1 cellular context compared by ENCODE assay signal in genomic region chr16:85621698-85622433, GRCh38.
TF ChIP-seq lines count a peak whose summit lies in the region.

No MANE protein-coding gene starts in this region.

TF ChIP-seq in HepG2, 621 proteins besides CTCF, POLR2A, EP300 and RAD21 (continued from another document and continues in another):
- TF ChIP-seq ZNF567 (CRISPR knock-in tag; IDR thresholded peaks at IDR 0.05; ENCODE audit: borderline replicate concordance), result no peak
- no peak for TF ChIP-seq BHLHE40 (IDR thresholded peaks at IDR 0.05; ENCODE audit: low read length)
- TF ChIP-seq HOMEZ (CRISPR knock-in tag; IDR thresholded peaks at IDR 0.05; ENCODE audit: low read depth), result peak; percentile 57; the same call in 1 of the 2 replicates
- no peak for TF ChIP-seq TCF7L2 (IDR thresholded peaks at IDR 0.05; ENCODE audit: low read depth, low read length)
- no peak for TF ChIP-seq ZNF235 (CRISPR knock-in tag; IDR thresholded peaks at IDR 0.05; ENCODE audit: borderline replicate concordance)
- no peak; the same call in 1 of the 2 replicates for TF ChIP-seq GMEB1 (CRISPR knock-in tag; IDR thresholded peaks at IDR 0.05; ENCODE audit: borderline replicate concordance)
- TF ChIP-seq SNAPC5 (CRISPR knock-in tag; IDR thresholded peaks at IDR 0.05; ENCODE audit: borderline replicate concordance), result 0 out of 2 replicates have a peak, but pooled peaks have one; percentile 6
- no peak; the same call in 1 of the 2 replicates for TF ChIP-seq KDM4B (CRISPR knock-in tag; IDR thresholded peaks at IDR 0.05)
- no peak for TF ChIP-seq NRL (CRISPR knock-in tag; IDR thresholded peaks at IDR 0.05; ENCODE audit: borderline replicate concordance)
- TF ChIP-seq ZNF512 (CRISPR knock-in tag; IDR thresholded peaks at IDR 0.05), result no peak
- TF ChIP-seq ZNF335 (CRISPR knock-in tag; IDR thresholded peaks at IDR 0.05), result 0 out of 2 replicates have a peak, but pooled peaks have one; percentile 31
- TF ChIP-seq E2F5 (CRISPR knock-in tag; conservative IDR thresholded peaks at IDR 0.05), result no peak
- no peak for TF ChIP-seq LCORL (IDR thresholded peaks at IDR 0.05)
- peak; percentile 71 for TF ChIP-seq LCORL (CRISPR knock-in tag; IDR thresholded peaks at IDR 0.05)
- 0 out of 2 replicates have a peak, but pooled peaks have one; percentile 44 for TF ChIP-seq ZBTB46 (CRISPR knock-in tag; IDR thresholded peaks at IDR 0.05; ENCODE audit: borderline replicate concordance)
- TF ChIP-seq CEBPB (IDR thresholded peaks at IDR 0.05; ENCODE audit: borderline replicate concordance, low read depth, low read length), result peak; percentile 33; the same call in 1 of the 2 replicates
- no peak for TF ChIP-seq ZNF616 (CRISPR knock-in tag; IDR thresholded peaks at IDR 0.05; ENCODE audit: low read depth)
- TF ChIP-seq IKZF4 (CRISPR knock-in tag; IDR thresholded peaks at IDR 0.05; ENCODE audit: borderline replicate concordance, low read depth, not compliant biosample characterization), result no peak
- peak; percentile 25; the same call in 1 of the 2 replicates for TF ChIP-seq SNAPC2 (CRISPR knock-in tag; IDR thresholded peaks at IDR 0.05)
- peak; percentile 92 for TF ChIP-seq HNF4G (IDR thresholded peaks at IDR 0.05; ENCODE audit: borderline replicate concordance, low read depth, low read length)
- peak; percentile 77; the same call in 1 of the 2 replicates for TF ChIP-seq HNF4G (CRISPR knock-in tag; IDR thresholded peaks at IDR 0.05; ENCODE audit: borderline replicate concordance, low read depth)
- no peak for TF ChIP-seq ZBTB42 (CRISPR knock-in tag; IDR thresholded peaks at IDR 0.05)
- no peak for TF ChIP-seq PLSCR1 (CRISPR knock-in tag; IDR thresholded peaks at IDR 0.05; ENCODE audit: borderline replicate concordance)
- TF ChIP-seq POLR2AphosphoS5 (IDR thresholded peaks at IDR 0.05; ENCODE audit: low read depth, low read length), result no peak
- TF ChIP-seq GABPB1 (CRISPR knock-in tag; IDR thresholded peaks at IDR 0.05), result peak; percentile 30; the same call in 1 of the 2 replicates
- TF ChIP-seq ZNF20 (CRISPR knock-in tag; IDR thresholded peaks at IDR 0.05), result no peak
- no peak for TF ChIP-seq ZNF564 (CRISPR knock-in tag; IDR thresholded peaks at IDR 0.05)
- no peak for TF ChIP-seq JUN (CRISPR knock-in tag; IDR thresholded peaks at IDR 0.05)
- TF ChIP-seq ZNF101 (CRISPR knock-in tag; IDR thresholded peaks at IDR 0.05; ENCODE audit: borderline replicate concordance, low read depth), result no peak
- TF ChIP-seq ZNF816 (CRISPR knock-in tag; IDR thresholded peaks at IDR 0.05; ENCODE audit: borderline replicate concordance), result no peak
- TF ChIP-seq ZNF331 (CRISPR knock-in tag; IDR thresholded peaks at IDR 0.05), result peak; percentile 79
- TF ChIP-seq ZNF609 (CRISPR knock-in tag; IDR thresholded peaks at IDR 0.05; ENCODE audit: borderline replicate concordance), result 0 out of 2 replicates have a peak, but pooled peaks have one; percentile 45
- TF ChIP-seq YEATS4 (CRISPR knock-in tag; IDR thresholded peaks at IDR 0.05; ENCODE audit: borderline replicate concordance), result no peak; the same call in 1 of the 2 replicates
- 0 out of 2 replicates have a peak, but pooled peaks have one; percentile 11 for TF ChIP-seq ZNF333 (CRISPR knock-in tag; IDR thresholded peaks at IDR 0.05; ENCODE audit: borderline replicate concordance)
- TF ChIP-seq CSRNP1 (CRISPR knock-in tag; IDR thresholded peaks at IDR 0.05), result 0 out of 2 replicates have a peak, but pooled peaks have one; percentile 31
- no peak for TF ChIP-seq ZNF3 (CRISPR knock-in tag; IDR thresholded peaks at IDR 0.05)
- no peak for TF ChIP-seq ZNF414 (CRISPR knock-in tag; IDR thresholded peaks at IDR 0.05)
- TF ChIP-seq RFX5 (IDR thresholded peaks at IDR 0.05; ENCODE audit: low read depth, low read length), result no peak
- TF ChIP-seq SAP130 (CRISPR knock-in tag; IDR thresholded peaks at IDR 0.05; ENCODE audit: low read depth), result peak; percentile 99
- TF ChIP-seq DMAP1 (CRISPR knock-in tag; IDR thresholded peaks at IDR 0.05), result no peak
- no peak for TF ChIP-seq DR1 (CRISPR knock-in tag; IDR thresholded peaks at IDR 0.05)
- TF ChIP-seq ZUFSP (CRISPR knock-in tag; IDR thresholded peaks at IDR 0.05; ENCODE audit: borderline replicate concordance), result no peak
- 0 out of 2 replicates have a peak, but pooled peaks have one; percentile 2 for TF ChIP-seq PBX2 (CRISPR knock-in tag; IDR thresholded peaks at IDR 0.05)
